In genomic region chr17:36657390-36657762, GRCh38 we compare ENCODE assay signal across 1 cellular context.
TF ChIP-seq lines count a peak whose summit lies in the region.

No MANE protein-coding gene starts in this region.

TF ChIP-seq in H1, 55 proteins besides CTCF, POLR2A, EP300 and RAD21:
- TF ChIP-seq EZH2 (IDR thresholded peaks at IDR 0.05; ENCODE audit: low read depth, low read length, severe bottlenecking) (no peak), RFX5 (IDR thresholded peaks at IDR 0.05; ENCODE audit: borderline replicate concordance, low read depth, low read length) (no peak), NANOG (IDR thresholded peaks at IDR 0.05; ENCODE audit: insufficient read depth, low read depth, low read length, poor library complexity, severe bottlenecking) (no peak), CHD1 (IDR thresholded peaks at IDR 0.05; ENCODE audit: low read depth, low read length) (no peak), POU5F1 (IDR thresholded peaks at IDR 0.05; ENCODE audit: low read depth, low read length) (no peak), TCF12 (IDR thresholded peaks at IDR 0.05; ENCODE audit: low read depth, low read length) (no peak), CBX8 (IDR thresholded peaks at IDR 0.05; ENCODE audit: borderline replicate concordance, low read depth, low read length) (no peak), USF2 (IDR thresholded peaks at IDR 0.05; ENCODE audit: low read length) (no peak), E2F6 (IDR thresholded peaks at IDR 0.05) (no peak), TAF1 (IDR thresholded peaks at IDR 0.05; ENCODE audit: low read depth, low read length) (no peak), ATF2 (IDR thresholded peaks at IDR 0.05; ENCODE audit: low read length) (no peak), SIX5 (IDR thresholded peaks at IDR 0.05; ENCODE audit: low read depth, low read length) (no peak), MAX (IDR thresholded peaks at IDR 0.05) (no peak), JUN (IDR thresholded peaks at IDR 0.05; ENCODE audit: low read depth, low read length) (no peak), GABPA (IDR thresholded peaks at IDR 0.05; ENCODE audit: borderline replicate concordance, insufficient read depth, low read length) (no peak), NRF1 (IDR thresholded peaks at IDR 0.05; ENCODE audit: low read depth, low read length) (no peak), BCL11A (IDR thresholded peaks at IDR 0.05; ENCODE audit: low read depth in 2 of 2, low read length in 2 of 2) (no peak), ASH2L (IDR thresholded peaks at IDR 0.05; ENCODE audit: low read length) (no peak)
